ENCODE assay signal across 1 cellular context in genomic region chr19:596263-596655, GRCh38.
TF ChIP-seq lines count a peak whose summit lies in the region.

No MANE protein-coding gene starts in this region.

TF ChIP-seq in H1, 55 proteins besides CTCF, POLR2A, EP300 and RAD21:
- TF ChIP-seq TEAD4 (IDR thresholded peaks at IDR 0.05; ENCODE audit: low read depth, low read length) (no peak), GABPA (IDR thresholded peaks at IDR 0.05; ENCODE audit: borderline replicate concordance, insufficient read depth, low read length) (no peak), GTF2F1 (IDR thresholded peaks at IDR 0.05; ENCODE audit: borderline replicate concordance, low read depth, low read length) (no peak), USF2 (IDR thresholded peaks at IDR 0.05; ENCODE audit: low read length) (no peak), POU5F1 (IDR thresholded peaks at IDR 0.05; ENCODE audit: low read depth, low read length) (no peak), NRF1 (IDR thresholded peaks at IDR 0.05; ENCODE audit: low read depth, low read length) (no peak)
TF ChIP-seq in H1: peak in this region for 0.
